Comparison of ENCODE assay signal across 1 cellular context in genomic region chr6:56804996-56805395, GRCh38.
TF ChIP-seq lines count a peak whose summit lies in the region.

No MANE protein-coding gene starts in this region.

TF ChIP-seq in SK-N-SH, 30 proteins besides CTCF, POLR2A, EP300 and RAD21 (continued from another document):
- no peak for TF ChIP-seq REST (IDR thresholded peaks at IDR 0.05; ENCODE audit: low read depth, low read length)
- no peak for TF ChIP-seq FOXM1 (IDR thresholded peaks at IDR 0.05; ENCODE audit: low read depth)
- TF ChIP-seq MEF2A (IDR thresholded peaks at IDR 0.05; ENCODE audit: borderline replicate concordance, low read depth) = no peak
- no peak for TF ChIP-seq RFX5 (IDR thresholded peaks at IDR 0.05; ENCODE audit: low read length)
